7 cellular contexts compared by ENCODE assay signal in genomic region chr7:130831322-130831721, GRCh38.
"Had no signal": no experiment of that assay in that cellular context is flagged by ENCODE, and none has a peak within 500 bp of the region (broad histone marks: within the 10 kb centered on the region; RNA-seq: fewer than 3 reads in every experiment).

No MANE protein-coding gene starts in this region.

- H3K4me1 ChIP-seq: HAP-1 had no signal

- ATAC-seq: HepG2 had no signal

- H3K36me3 ChIP-seq: HAP-1 had no signal

- H2AFZ ChIP-seq: GM23248 had no signal

- H3K4me3 ChIP-seq: GM23248, HAP-1, K562 had no signal

- H3K9ac ChIP-seq: GM23248 had no signal

- DNase-seq: GOT3, HFFc6 had no signal

- H3K27ac ChIP-seq: GM23248, HL-60 had no signal
